Comparison of ENCODE assay signal across 9 cellular contexts in the genomic region with DNA sequence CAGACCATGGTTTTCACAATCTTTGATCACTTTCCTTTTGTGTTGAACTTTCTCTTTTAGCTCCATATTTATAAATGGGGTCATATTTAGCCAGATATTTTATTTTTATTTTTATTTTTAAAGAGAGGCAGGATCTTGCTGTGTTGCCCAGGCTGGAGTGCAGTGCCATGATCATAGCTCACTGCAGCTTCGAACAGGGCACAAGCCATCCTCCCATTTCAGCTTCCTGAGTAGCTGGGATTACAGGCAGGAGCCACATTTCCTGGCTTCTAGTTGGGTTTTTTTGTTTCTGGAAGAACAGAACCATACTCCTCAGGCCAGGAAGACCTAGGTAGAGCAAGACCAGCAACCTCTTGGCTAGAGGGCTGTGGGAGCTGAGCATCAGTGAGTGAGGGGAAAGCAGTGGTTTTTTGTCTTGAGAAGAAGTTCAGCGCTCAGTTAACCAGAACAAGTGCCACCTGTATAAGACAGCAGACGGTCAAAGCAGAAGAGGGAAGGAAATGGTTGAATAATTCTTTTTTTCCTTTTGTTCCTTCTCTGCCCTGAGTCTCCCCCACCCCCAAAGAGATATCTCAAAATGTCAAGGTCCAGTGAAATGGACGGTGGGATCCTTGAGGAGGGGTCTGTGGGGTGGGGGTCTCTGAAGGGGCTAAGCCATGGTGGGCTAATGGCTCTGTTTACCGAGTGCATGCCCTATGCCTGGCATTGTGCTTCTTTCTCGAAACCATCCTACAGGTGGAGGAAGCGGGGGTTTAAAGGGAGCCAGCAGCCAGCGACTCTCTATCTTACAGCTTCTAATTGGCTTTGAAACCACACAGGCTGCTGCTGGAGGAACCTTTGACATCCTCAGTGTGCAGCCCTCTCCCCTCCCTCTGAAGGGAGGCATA.
DNase-seq lines count a peak whose midpoint lies in the region; ATAC-seq and TF ChIP-seq lines count a peak whose summit lies in the region.
"Had no signal": no experiment of that assay in that cellular context is flagged by ENCODE, and none has a peak within 500 bp of the region (broad histone marks: within the 10 kb centered on the region; RNA-seq: fewer than 3 reads in every experiment).

No MANE protein-coding gene starts in this region.

- H3K9me3 ChIP-seq in Karpas-422 (ENCODE audit: low read length), result no peaks in the 10 kb centered on the region

- peak overlapping the region; percentile 46 to 84 for H3K4me3 Mint-ChIP-seq in activated T-cell treated with anti-CD3 and anti-CD28 coated beads, Interleukin-2, amount 50 U/mL, for 72 hours
- peak overlapping the region in 1 of 2 donors; percentile 20 for H3K4me3 Mint-ChIP-seq in effector memory CD8-positive, alpha-beta T cell
- H3K4me3 Mint-ChIP-seq in type B pancreatic cell, result no peak overlapping the region

- H3K9me3 Mint-ChIP-seq in activated T-cell treated with anti-CD3 and anti-CD28 coated beads, Interleukin-2, amount 50 U/mL, for 72 hours, result no peaks in the 10 kb centered on the region
- H3K9me3 Mint-ChIP-seq in effector memory CD8-positive, alpha-beta T cell, result no peaks in the 10 kb centered on the region
- no peaks in the 10 kb centered on the region for H3K9me3 Mint-ChIP-seq in type B pancreatic cell

- H3K9me2 ChIP-seq in Karpas-422 (replicated peaks; ENCODE audit: insufficient read depth, low read length), result no peaks in the 10 kb centered on the region

- H3K79me2 ChIP-seq in Karpas-422 (ENCODE audit: low read length), result peaks cover 95% of the 10 kb centered on the region

- H3K4me2 ChIP-seq in Karpas-422 (ENCODE audit: low read depth, low read length, poor library complexity, severe bottlenecking), result peak overlapping the region; percentile 61

- H2AFZ ChIP-seq in Karpas-422 (ENCODE audit: low read length), result no peak overlapping the region

- CTCF ChIA-PET in GM10248 (lab: Yijun Ruan, JAX), result interaction anchor here (0.9 to 1.7 kb wide), 9 partner anchors 8 to 66 kb away, joined by 3 to 7 read pairs (median 3); no protein-coding TSS in a partner anchor

- peaks cover 63% of the 10 kb centered on the region for H3K4me1 Mint-ChIP-seq in activated T-cell treated with anti-CD3 and anti-CD28 coated beads, Interleukin-2, amount 50 U/mL, for 72 hours (ENCODE audit: low read depth)
- peaks cover 58 to 77% of the 10 kb centered on the region in 2 donors for H3K4me1 Mint-ChIP-seq in effector memory CD8-positive, alpha-beta T cell (ENCODE audit: low read depth in 2 of 2)
- H3K4me1 Mint-ChIP-seq in type B pancreatic cell (ENCODE audit: unreplicated experiment), result peaks cover 41% of the 10 kb centered on the region

- ATAC-seq in activated T-cell treated with anti-CD3 and anti-CD28 coated beads, Interleukin-2, amount 50 U/mL, for 72 hours (replicated peaks in 1 of 2), result peak; percentile 47 to 51
- ATAC-seq in effector memory CD8-positive, alpha-beta T cell (replicated peaks), result no peak
- ATAC-seq in HG02588 (IDR thresholded peaks at IDR 0.05; ENCODE audit: unreplicated experiment), result no peak

- peaks cover 5% of the 10 kb centered on the region; the same call in 1 of the 2 replicates for H4K20me1 ChIP-seq in Karpas-422 (ENCODE audit: insufficient read depth, low read depth, low read length)

- H3K4me3 ChIP-seq in Karpas-422 (ENCODE audit: low read length), result peak overlapping the region; percentile 20

- TF ChIP-seq CTCF in type B pancreatic cell (conservative IDR thresholded peaks at IDR 0.05) (no peak), GM10248 (IDR thresholded peaks at IDR 0.05; ENCODE audit: control extremely low read depth, extremely low read depth, low read depth, missing control alignments) (no peak)

- peaks cover 24% of the 10 kb centered on the region for H3K36me3 ChIP-seq in Karpas-422 (ENCODE audit: insufficient read depth, low read length)

- no peaks in the 10 kb centered on the region for H3K27me3 ChIP-seq in Karpas-422 (ENCODE audit: low read length)

- DNase-seq in activated T-cell treated with anti-CD3 and anti-CD28 coated beads, Interleukin-2, amount 50 U/mL, for 72 hours, result no peak
- DNase-seq in activated T-cell treated with anti-CD3 and anti-CD28 coated beads, Interleukin-2, amount 50 U/mL, for 48 hours, result no peak
- DNase-seq in Karpas-422, result peak; percentile 78
- no peak for DNase-seq in effector memory CD8-positive, alpha-beta T cell
- no peak for DNase-seq in type B pancreatic cell (ENCODE audit: extremely low spot score, unreplicated experiment)
- no peak for DNase-seq in effector CD8-positive, alpha-beta T cell (lab: John Stamatoyannopoulos, UW)
- no peak for DNase-seq in GM10248 (ENCODE audit: extremely low spot score)
- DNase-seq: foreskin melanocyte had no signal

- peaks cover 3 to 4% of the 10 kb centered on the region in 2 donors for H3K36me3 Mint-ChIP-seq in activated T-cell treated with anti-CD3 and anti-CD28 coated beads, Interleukin-2, amount 50 U/mL, for 72 hours (ENCODE audit: insufficient read depth in 2 of 2)
- peaks cover 3% of the 10 kb centered on the region for H3K36me3 Mint-ChIP-seq in effector memory CD8-positive, alpha-beta T cell (ENCODE audit: insufficient read depth)
- no peaks in the 10 kb centered on the region for H3K36me3 Mint-ChIP-seq in type B pancreatic cell

- peak overlapping the region; percentile 60 for H3K9ac ChIP-seq in Karpas-422 (ENCODE audit: low read length)

- peak overlapping the region; percentile 93 for H3K27ac Mint-ChIP-seq in activated T-cell treated with anti-CD3 and anti-CD28 coated beads, Interleukin-2, amount 50 U/mL, for 72 hours
- H3K27ac Mint-ChIP-seq in effector memory CD8-positive, alpha-beta T cell, result peak overlapping the region; percentile 30 to 89
- peak overlapping the region; percentile 68 for H3K27ac Mint-ChIP-seq in type B pancreatic cell

- peaks cover 94% of the 10 kb centered on the region for H3K4me1 ChIP-seq in Karpas-422 (ENCODE audit: low read length)

- H3K27ac ChIP-seq in Karpas-422 (ENCODE audit: low read length), result peak overlapping the region; percentile 99

- POLR2A ChIA-PET in GM10248 (lab: Yijun Ruan, JAX), result interaction anchor here (0.6 kb wide), 1 partner anchor 194 kb away, joined by 5 read pairs; no protein-coding TSS in a partner anchor

- H3K27me3 Mint-ChIP-seq in activated T-cell treated with anti-CD3 and anti-CD28 coated beads, Interleukin-2, amount 50 U/mL, for 72 hours (ENCODE audit: low read depth), result no peaks in the 10 kb centered on the region
- H3K27me3 Mint-ChIP-seq in effector memory CD8-positive, alpha-beta T cell, result no peaks in the 10 kb centered on the region
- no peaks in the 10 kb centered on the region for H3K27me3 Mint-ChIP-seq in type B pancreatic cell

Comparison
In these comparisons a context has a peak if more than half of its experiments do, and no peak if none do; other contexts are left out.
1. ATAC-seq: peak in activated T-cell treated with anti-CD3 and anti-CD28 coated beads, Interleukin-2, amount 50 U/mL, for 72 hours (2 of 2); none in effector memory CD8-positive, alpha-beta T cell (single experiment) and HG02588 (single experiment).
2. Peak in every context shown above with its lines, with median percentiles within 50 percentile points of each other: H3K27ac Mint-ChIP-seq.